Comparison of ENCODE assay signal across 13 cellular contexts in the genomic region with DNA sequence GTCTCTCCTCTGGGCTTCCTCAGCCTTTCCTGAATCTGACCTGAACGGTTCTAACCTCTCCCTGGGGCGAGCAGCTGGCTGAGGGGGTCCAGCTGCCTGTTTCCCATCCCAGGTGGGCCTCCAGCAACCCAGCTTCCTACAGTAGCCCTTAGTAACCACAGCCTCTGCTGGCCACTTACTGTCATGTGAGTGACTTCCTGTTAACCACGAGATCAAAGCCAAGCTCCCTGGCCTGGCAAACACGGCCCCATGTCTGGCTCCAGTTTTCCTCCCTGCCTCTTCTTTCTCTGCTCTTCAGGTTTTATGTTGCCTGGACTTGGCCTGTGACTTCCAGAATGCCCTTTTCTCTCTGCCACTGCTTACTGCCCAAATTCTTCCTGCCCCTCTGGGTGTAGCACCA. TPM values are rescaled to one million over a fixed set of nuclear protein-coding genes. Genes with fewer than 3 reads are reported as not detected.
A peak's percentile ranks its signal among the peaks of the same experiment; 100 is the strongest.
DNase-seq lines count a peak whose midpoint lies in the region; ATAC-seq and TF ChIP-seq lines count a peak whose summit lies in the region.
"Had no signal": no experiment of that assay in that cellular context is flagged by ENCODE, and none has a peak within 500 bp of the region (broad histone marks: within the 10 kb centered on the region; RNA-seq: fewer than 3 reads in every experiment).

No MANE protein-coding gene starts in this region.

- no peak overlapping the region for H3K4me3 ChIP-seq in fibroblast of villous mesenchyme (ENCODE audit: low read depth, low read length)
- H3K4me3 ChIP-seq: SK-N-MC had no signal

- H3K27ac Mint-ChIP-seq in neural crest cell (ENCODE audit: unreplicated experiment): peak overlapping the region; percentile 85
- H3K27ac Mint-ChIP-seq: activated naive CD4-positive, alpha-beta T cell treated with anti-CD3 and anti-CD28 coated beads, Interleukin-2, amount 50 U/mL, for 24 hours; stimulated activated naive CD8-positive, alpha-beta T cell treated with anti-CD3 and anti-CD28 coated beads, Interleukin-15, amount 100 ng/mL, for 72 hours had no signal

- H3K4me3 Mint-ChIP-seq in neural crest cell: peak overlapping the region; percentile 6
- H3K4me3 Mint-ChIP-seq: activated naive CD4-positive, alpha-beta T cell treated with anti-CD3 and anti-CD28 coated beads, Interleukin-2, amount 50 U/mL, for 24 hours; stimulated activated naive CD8-positive, alpha-beta T cell treated with anti-CD3 and anti-CD28 coated beads, Interleukin-15, amount 100 ng/mL, for 72 hours had no signal

- no peaks in the 10 kb centered on the region for H3K9me3 Mint-ChIP-seq in neural crest cell
- H3K9me3 Mint-ChIP-seq: activated naive CD4-positive, alpha-beta T cell treated with anti-CD3 and anti-CD28 coated beads, Interleukin-2, amount 50 U/mL, for 24 hours; stimulated activated naive CD8-positive, alpha-beta T cell treated with anti-CD3 and anti-CD28 coated beads, Interleukin-15, amount 100 ng/mL, for 72 hours had no signal

- DNase-seq in EH (ENCODE audit: low read depth): peak; percentile 42
- DNase-seq in NCI-H2029 (lab: John Stamatoyannopoulos, UW): peak; percentile 34
- peak; percentile 42 for DNase-seq in fibroblast of villous mesenchyme (ENCODE audit: low read depth)
- DNase-seq in neural crest cell (ENCODE audit: low read depth, low spot score): no peak
- no peak for DNase-seq in NCI-H82 (lab: John Stamatoyannopoulos, UW)
- DNase-seq: Calu3; stimulated activated CD4-positive, alpha-beta T cell treated with anti-CD3 and anti-CD28 coated beads, Interleukin-1b, Interleukin-23, amount 100 ng/mL, for 48 hours; stimulated activated naive CD8-positive, alpha-beta T cell treated with anti-CD3 and anti-CD28 coated beads, Interleukin-15, amount 100 ng/mL, for 72 hours had no signal

- TF ChIP-seq CTCF in fibroblast of villous mesenchyme (IDR thresholded peaks at IDR 0.05; ENCODE audit: insufficient read depth, low read depth, low read length): no peak
- TF ChIP-seq CTCF in neural crest cell (conservative IDR thresholded peaks at IDR 0.05): no peak

- H3K36me3 Mint-ChIP-seq in neural crest cell (ENCODE audit: low read depth): no peaks in the 10 kb centered on the region
- H3K36me3 Mint-ChIP-seq: activated naive CD4-positive, alpha-beta T cell treated with anti-CD3 and anti-CD28 coated beads, Interleukin-2, amount 50 U/mL, for 24 hours had no signal

- peaks cover 23% of the 10 kb centered on the region for H3K27me3 Mint-ChIP-seq in neural crest cell (ENCODE audit: low read depth)

- H3K4me1 Mint-ChIP-seq in neural crest cell: peaks cover 31% of the 10 kb centered on the region

- ATAC-seq in GM21390 (IDR thresholded peaks at IDR 0.05; ENCODE audit: unreplicated experiment) (no peak), GM21737 (IDR thresholded peaks at IDR 0.05; ENCODE audit: unreplicated experiment) (no peak), GM21526 (IDR thresholded peaks at IDR 0.05; ENCODE audit: low FRiP score, unreplicated experiment) (no peak)
- ATAC-seq: stimulated activated naive CD8-positive, alpha-beta T cell treated with anti-CD3 and anti-CD28 coated beads, Interleukin-15, amount 100 ng/mL, for 72 hours had no signal

RNA-seq across cellular contexts. Expression of gene DAB2IP, which starts 47.2 kb away (rescaled TPM):
- total RNA-seq in fibroblast of villous mesenchyme (36.4 and 47.9 TPM in 2 replicates), neural crest cell (46.4 and 48.3 TPM in 2 replicates)

Comparison
In these comparisons a context has a peak if more than half of its experiments do, and no peak if none do; other contexts are left out.
1. DNase-seq: peak in EH (single experiment), NCI-H2029 (single experiment) and fibroblast of villous mesenchyme (single experiment); none in neural crest cell (single experiment) and NCI-H82 (single experiment).